In the genomic region with DNA sequence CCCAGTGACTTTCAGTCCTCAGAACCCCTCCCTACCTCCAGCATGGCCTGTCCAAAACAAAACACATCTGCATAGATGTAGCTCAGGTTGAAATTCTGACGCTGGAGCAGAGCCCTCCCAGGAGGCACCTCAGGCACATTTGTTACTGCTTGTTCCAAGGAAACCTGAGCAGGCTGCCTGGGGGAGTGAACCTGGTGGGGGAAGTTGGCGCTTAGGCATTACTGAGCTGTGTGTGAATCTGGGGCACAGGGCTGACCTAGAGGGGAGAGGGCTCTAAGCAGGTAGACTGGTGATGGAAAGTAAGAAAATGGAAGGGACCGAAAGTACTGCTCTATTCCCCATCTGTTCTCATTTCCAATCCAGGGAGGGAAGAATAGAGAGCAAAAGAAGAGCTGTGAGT, we compare ENCODE assay signal across 30 cellular contexts.
"Had no signal": no experiment of that assay in that cellular context is flagged by ENCODE, and none has a peak within 500 bp of the region (broad histone marks: within the 10 kb centered on the region; RNA-seq: fewer than 3 reads in every experiment).

No MANE protein-coding gene starts in this region.

- H3K4me1 Mint-ChIP-seq: natural killer cell, neural crest cell had no signal

- H3K4me1 ChIP-seq: lower lobe of right lung, parathyroid adenoma, prostate gland, transverse colon, upper lobe of right lung, uterus had no signal

- H3K36me3 Mint-ChIP-seq: memory B cell, natural killer cell had no signal

- H3K27ac Mint-ChIP-seq: memory B cell; natural killer cell; stimulated activated naive CD8-positive, alpha-beta T cell treated with anti-CD3 and anti-CD28 coated beads, Interleukin-15, Interleukin-2, amounts not matched to agents 100 ng/mL and 50 ng/mL, for 24 hours had no signal

- ATAC-seq: heart right ventricle, left colon, left ventricle myocardium superior, lower lobe of right lung, natural killer cell, sciatic nerve, upper lobe of right lung had no signal

- H3K9me3 ChIP-seq: esophagus squamous epithelium, heart right ventricle, lower lobe of right lung, neutrophil, prostate gland, right atrium auricular region, suprapubic skin, transverse colon, upper lobe of right lung, uterus had no signal

- H3K9me3 Mint-ChIP-seq: memory B cell; natural killer cell; neural crest cell; stimulated activated naive CD8-positive, alpha-beta T cell treated with anti-CD3 and anti-CD28 coated beads, Interleukin-15, Interleukin-2, amounts not matched to agents 100 ng/mL and 50 ng/mL, for 24 hours had no signal

- H3K27me3 ChIP-seq: esophagus squamous epithelium, heart right ventricle, right atrium auricular region, suprapubic skin, transverse colon, upper lobe of right lung, uterus had no signal

- DNase-seq: dermis blood vessel endothelial cell; effector memory CD4-positive, alpha-beta T cell; esophagus squamous epithelium; foreskin melanocyte; glutamatergic neuron; heart right ventricle; hippocampal formation; kidney glomerular epithelial cell; left colon; left ventricle myocardium superior; lower lobe of right lung; natural killer cell; stimulated activated CD4-positive, alpha-beta T cell treated with anti-CD3 and anti-CD28 coated beads, Interleukin-12 subunit alpha, Interleukin-12 subunit beta, amount 100 ng/mL, for 4 hours; stimulated activated CD4-positive, alpha-beta T cell treated with anti-CD3 and anti-CD28 coated beads, Interleukin-1b, Interleukin-23, amount 100 ng/mL, for 48 hours; stimulated activated CD4-positive, alpha-beta T cell treated with anti-CD3 and anti-CD28 coated beads, Interleukin-4, amount 100 ng/mL, for 1 hour; stimulated activated CD8-positive, alpha-beta memory T cell treated with anti-CD3 and anti-CD28 coated beads, Interleukin-4, amount 100 ng/mL, for 48 hours; transverse colon; upper lobe of right lung; uterus had no signal

- H3K4me3 ChIP-seq: coronary artery, esophagus squamous epithelium, heart right ventricle, lower lobe of right lung, prostate gland, right atrium auricular region, smooth muscle cell, suprapubic skin, transverse colon, upper lobe of right lung, uterus had no signal

- H3K36me3 ChIP-seq: neutrophil, uterus had no signal

- H3K27ac ChIP-seq: coronary artery, esophagus squamous epithelium, heart right ventricle, lower lobe of right lung, neutrophil, parathyroid adenoma, prostate gland, right atrium auricular region, suprapubic skin, transverse colon, upper lobe of right lung, uterus had no signal

- H3K4me3 Mint-ChIP-seq: memory B cell; natural killer cell; neural crest cell; stimulated activated naive CD8-positive, alpha-beta T cell treated with anti-CD3 and anti-CD28 coated beads, Interleukin-15, Interleukin-2, amounts not matched to agents 100 ng/mL and 50 ng/mL, for 24 hours had no signal
